In the genomic region with DNA sequence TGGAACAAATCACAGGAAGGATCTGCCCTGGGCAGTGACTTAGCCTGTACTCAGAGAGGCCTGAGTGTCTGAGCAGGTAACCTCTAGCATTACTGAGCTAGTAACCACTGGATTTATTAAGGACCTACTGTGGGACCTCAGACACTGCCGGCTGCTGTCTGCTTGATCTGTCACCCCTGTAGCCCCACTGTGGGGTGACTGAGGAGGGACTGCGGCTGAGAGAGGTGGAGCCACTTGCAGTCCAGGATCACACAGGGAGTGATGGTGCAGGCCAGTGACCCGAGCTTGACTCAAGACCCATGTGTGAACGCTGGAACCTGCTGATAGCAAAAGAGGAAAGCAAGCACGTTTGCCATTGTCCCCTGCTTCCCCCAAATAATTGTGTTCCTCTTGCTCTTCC, we compare ENCODE assay signal across 18 cellular contexts. TPM values are rescaled to one million over a fixed set of nuclear protein-coding genes. Genes with fewer than 3 reads are reported as not detected.
A peak's percentile ranks its signal among the peaks of the same experiment; 100 is the strongest.
DNase-seq lines count a peak whose midpoint lies in the region; ATAC-seq and TF ChIP-seq lines count a peak whose summit lies in the region.
"Had no signal": no experiment of that assay in that cellular context is flagged by ENCODE, and none has a peak within 500 bp of the region (broad histone marks: within the 10 kb centered on the region; RNA-seq: fewer than 3 reads in every experiment).

No MANE protein-coding gene starts in this region.

- TF ChIP-seq CTCF in Panc1 (IDR thresholded peaks at IDR 0.05) (no peak), upper lobe of right lung (IDR thresholded peaks at IDR 0.05) (no peak)

- CTCF ChIA-PET in Panc1 (lab: Charles Lee), result no interaction called here

- intact Hi-C loops in Panc1 (cut with micrococcal nuclease; ENCODE audit: unreplicated experiment), result no loop called here
- intact Hi-C loops in upper lobe of right lung (cut with DNase I), result no loop called here

- H3K79me1 ChIP-seq in mesenchymal stem cell (replicated peaks; ENCODE audit: low read length, poor library complexity, severe bottlenecking), result no peaks in the 10 kb centered on the region

- H3K36me3 ChIP-seq in Panc1 (ENCODE audit: control insufficient read depth, insufficient read depth, low read length) (no peaks in the 10 kb centered on the region), mesenchymal stem cell (ENCODE audit: control insufficient read depth in 1 of 2, insufficient read depth in 2 of 2, low read depth in 1 of 2, low read length in 2 of 2) (no peaks in the 10 kb centered on the region), upper lobe of right lung (no peaks in the 10 kb centered on the region)
- H3K36me3 ChIP-seq: SJCRH30 had no signal

- no peak overlapping the region for H3K4me3 ChIP-seq in Panc1 (ENCODE audit: low read depth in 2 of 2, low read length in 2 of 2)
- no peak overlapping the region for H3K4me3 ChIP-seq in mesenchymal stem cell (ENCODE audit: insufficient read depth in 1 of 2, low read depth in 1 of 2, low read length in 2 of 2)
- H3K4me3 ChIP-seq in upper lobe of right lung, result no peak overlapping the region
- H3K4me3 ChIP-seq: GM12878, SJCRH30 had no signal

- BruUV-seq in Panc1 (replicated peaks; lab: Mats Ljungman, UMichigan), result no TSS peak

- H3K4me1 ChIP-seq in Panc1 (ENCODE audit: control insufficient read depth, insufficient read depth, low read length) (no peaks in the 10 kb centered on the region), mesenchymal stem cell (ENCODE audit: control insufficient read depth, insufficient read depth, low read depth, low read length) (no peaks in the 10 kb centered on the region), upper lobe of right lung (no peaks in the 10 kb centered on the region)
- H3K4me1 ChIP-seq: SJCRH30 had no signal

- no peak overlapping the region for H3K4ac ChIP-seq in mesenchymal stem cell (ENCODE audit: low read depth in 1 of 2, low read length in 2 of 2)

- ATAC-seq in Panc1, result 0 out of 2 replicates have a peak, but pooled peaks have one; percentile 48
- peak; percentile 8 for ATAC-seq in upper lobe of right lung
- ATAC-seq in HG03159 (IDR thresholded peaks at IDR 0.05; ENCODE audit: unreplicated experiment), result no peak
- ATAC-seq: GM12878 had no signal

- no peak overlapping the region for H3K9ac ChIP-seq in mesenchymal stem cell (ENCODE audit: low read length)

- no peak overlapping the region for H3K23ac ChIP-seq in mesenchymal stem cell (ENCODE audit: low read length in 2 of 2)

- H3K27me3 ChIP-seq in Panc1 (ENCODE audit: control insufficient read depth, insufficient read depth, low read length) (no peaks in the 10 kb centered on the region), mesenchymal stem cell (ENCODE audit: control insufficient read depth in 1 of 2, insufficient read depth in 1 of 2, low read length in 2 of 2) (no peaks in the 10 kb centered on the region), upper lobe of right lung (no peaks in the 10 kb centered on the region)
- H3K27me3 ChIP-seq: SJCRH30 had no signal

- H3K4me2 ChIP-seq in mesenchymal stem cell (ENCODE audit: low read length, poor library complexity, severe bottlenecking), result no peak overlapping the region

- H3K14ac ChIP-seq in mesenchymal stem cell (ENCODE audit: low read length in 2 of 2), result no peak overlapping the region

- 93% methylated on average over 5 of the region's 5 CpGs for WGBS in mesenchymal stem cell

- no peak overlapping the region for H2BK5ac ChIP-seq in mesenchymal stem cell (ENCODE audit: low read depth, low read length, poor library complexity, severe bottlenecking)

- H3K9me3 ChIP-seq in Panc1 (ENCODE audit: control insufficient read depth, insufficient read depth, low read depth, low read length) (no peaks in the 10 kb centered on the region), mesenchymal stem cell (ENCODE audit: control insufficient read depth, low read length) (no peaks in the 10 kb centered on the region), upper lobe of right lung (no peaks in the 10 kb centered on the region)
- H3K9me3 ChIP-seq: SJCRH30 had no signal

- H2BK15ac ChIP-seq in mesenchymal stem cell (ENCODE audit: low read depth, poor library complexity, severe bottlenecking), result no peak overlapping the region

- no peak overlapping the region for H3K27ac ChIP-seq in Panc1 (ENCODE audit: low read length)
- no peak overlapping the region for H3K27ac ChIP-seq in mesenchymal stem cell (ENCODE audit: low read length, poor library complexity, severe bottlenecking)
- H3K27ac ChIP-seq in upper lobe of right lung, result no peak overlapping the region
- H3K27ac ChIP-seq: SJCRH30 had no signal

- no peak overlapping the region for H3K18ac ChIP-seq in mesenchymal stem cell (ENCODE audit: low read depth in 1 of 2, low read length in 2 of 2)

- H2BK12ac ChIP-seq in mesenchymal stem cell (ENCODE audit: low read length in 2 of 2), result no peak overlapping the region

- peak; percentile 23 for DNase-seq in activated CD8-positive, alpha-beta memory T cell treated with anti-CD3 and anti-CD28 coated beads, Interleukin-2, amount 50 U/mL, for 48 hours
- no peak for DNase-seq in activated CD8-positive, alpha-beta memory T cell treated with anti-CD3 and anti-CD28 coated beads, Interleukin-2, amount 50 U/mL, for 4 hours
- no peak for DNase-seq in Panc1 (ENCODE audit: low read depth, low spot score)
- no peak for DNase-seq in mesenchymal stem cell
- DNase-seq in upper lobe of right lung, result no peak
- no peak for DNase-seq in GM03348 (ENCODE audit: low spot score)
- no peak for DNase-seq in COLO668 (lab: John Stamatoyannopoulos, UW; ENCODE audit: unreplicated experiment)
- DNase-seq: 8988T, Kasumi-1, NCI-H1092 treated with DMSO at 0.1 percent for 48 hours, NCI-H1436, NCI-H187, NCI-H2171 treated with DMSO at 0.1 percent for 48 hours, NCI-H345, NCI-H510A treated with DMSO at 0.1 percent for 48 hours, SJCRH30 had no signal

- H2AFZ ChIP-seq in mesenchymal stem cell (ENCODE audit: low read depth, low read length), result no peak overlapping the region

- H2AK5ac ChIP-seq in mesenchymal stem cell (ENCODE audit: low read length, severe bottlenecking), result no peak overlapping the region

- in situ Hi-C loops in Panc1 (cut with HindIII; ENCODE audit: low pct_unique_long_range_greater_than_20kb, low sequenced_read_pairs), result no loop called here

- H2BK120ac ChIP-seq in mesenchymal stem cell (ENCODE audit: low read depth, low read length), result no peak overlapping the region

- POLR2A ChIA-PET in Panc1 (lab: Charles Lee), result no interaction called here

- H4K8ac ChIP-seq in mesenchymal stem cell (ENCODE audit: low read length), result peak overlapping the region; percentile 7

- H4K91ac ChIP-seq in mesenchymal stem cell (ENCODE audit: low read length), result no peak overlapping the region

RNA-seq across cellular contexts. Expression of gene CHMP1B, which starts 15.6 kb away (rescaled TPM):
- 17.1 TPM for total RNA-seq in Panc1 (2021; ENCODE audit: unreplicated experiment)
- 20.1 TPM for polyA plus RNA-seq in Panc1 (2012; ENCODE audit: insufficient read length)
- 30.3 TPM for polyA plus RNA-seq in mesenchymal stem cell (2013, experiment 1 of 2)
- polyA plus RNA-seq in mesenchymal stem cell (2013, experiment 2 of 2), result 31.8 TPM
- total RNA-seq in upper lobe of right lung, result 42.6 TPM

RNA-seq across cellular contexts. Expression of gene MPPE1, which starts 41.4 kb away (rescaled TPM):
- total RNA-seq in Panc1 (2021; ENCODE audit: unreplicated experiment) (37.1 TPM), upper lobe of right lung (67.0 TPM)
- 31.6 TPM for polyA plus RNA-seq in Panc1 (2012; ENCODE audit: insufficient read length)
- polyA plus RNA-seq in mesenchymal stem cell (2013, experiment 1 of 2), result 20.5 TPM
- 21.7 TPM for polyA plus RNA-seq in mesenchymal stem cell (2013, experiment 2 of 2)
